In genomic region chr10:58919927-58920654, GRCh38 we compare ENCODE assay signal across 12 cellular contexts.
DNase-seq lines count a peak whose midpoint lies in the region; ATAC-seq and TF ChIP-seq lines count a peak whose summit lies in the region.
"Had no signal": no experiment of that assay in that cellular context is flagged by ENCODE, and none has a peak within 500 bp of the region (broad histone marks: within the 10 kb centered on the region; RNA-seq: fewer than 3 reads in every experiment).

No MANE protein-coding gene starts in this region.

- H3K4me1 ChIP-seq in BLaER1 (peaks cover 15% of the 10 kb centered on the region), HUES48 (ENCODE audit: control insufficient read depth, insufficient read depth, low read length) (peaks cover 15% of the 10 kb centered on the region), left lung (no peaks in the 10 kb centered on the region), lower lobe of right lung (peaks cover 6% of the 10 kb centered on the region)

- no peak overlapping the region for H3K4me3 Mint-ChIP-seq in activated naive CD4-positive, alpha-beta T cell treated with anti-CD3 and anti-CD28 coated beads for 36 hours
- no peak overlapping the region for H3K4me3 Mint-ChIP-seq in activated naive CD8-positive, alpha-beta T cell treated with anti-CD3 and anti-CD28 coated beads, Interleukin-2, amount 50 U/mL, for 24 hours
- H3K4me3 Mint-ChIP-seq: IgD-negative memory B cell; natural killer cell treated with Interleukin-12 subunit alpha and Interleukin-12 subunit beta and Interleukin-15 and Interleukin-18, amount 100 ng/mL, for 72 hours had no signal

- no peaks in the 10 kb centered on the region for H3K9me3 Mint-ChIP-seq in activated naive CD4-positive, alpha-beta T cell treated with anti-CD3 and anti-CD28 coated beads for 36 hours
- no peaks in the 10 kb centered on the region for H3K9me3 Mint-ChIP-seq in activated naive CD8-positive, alpha-beta T cell treated with anti-CD3 and anti-CD28 coated beads, Interleukin-2, amount 50 U/mL, for 24 hours
- H3K9me3 Mint-ChIP-seq: natural killer cell treated with Interleukin-12 subunit alpha and Interleukin-12 subunit beta and Interleukin-15 and Interleukin-18, amount 100 ng/mL, for 72 hours had no signal

- H3K36me3 Mint-ChIP-seq in activated naive CD4-positive, alpha-beta T cell treated with anti-CD3 and anti-CD28 coated beads for 36 hours (ENCODE audit: low read depth), result no peaks in the 10 kb centered on the region
- H3K36me3 Mint-ChIP-seq in activated naive CD8-positive, alpha-beta T cell treated with anti-CD3 and anti-CD28 coated beads, Interleukin-2, amount 50 U/mL, for 24 hours (ENCODE audit: low read depth), result no peaks in the 10 kb centered on the region
- H3K36me3 Mint-ChIP-seq: IgD-negative memory B cell; natural killer cell treated with Interleukin-12 subunit alpha and Interleukin-12 subunit beta and Interleukin-15 and Interleukin-18, amount 100 ng/mL, for 72 hours had no signal

- DNase-seq in amniotic stem cell (lab: John Stamatoyannopoulos, UW), result peak; percentile 23
- no peak for DNase-seq in left lung
- DNase-seq in activated naive CD4-positive, alpha-beta T cell treated with anti-CD3 and anti-CD28 coated beads for 36 hours, result no peak
- DNase-seq in activated naive CD8-positive, alpha-beta T cell treated with anti-CD3 and anti-CD28 coated beads, Interleukin-2, amount 50 U/mL, for 24 hours, result no peak
- DNase-seq in activated CD4-positive, alpha-beta T cell treated with anti-CD3 and anti-CD28 coated beads for 48 hours, result no peak
- no peak for DNase-seq in lower lobe of right lung
- DNase-seq: GF-D8, SHP77 had no signal

- no peak overlapping the region for H3K4me3 ChIP-seq in BLaER1
- no peak overlapping the region for H3K4me3 ChIP-seq in HUES48 (ENCODE audit: low read depth, low read length)
- no peak overlapping the region for H3K4me3 ChIP-seq in left lung
- no peak overlapping the region for H3K4me3 ChIP-seq in lower lobe of right lung

- H3K27me3 Mint-ChIP-seq in activated naive CD4-positive, alpha-beta T cell treated with anti-CD3 and anti-CD28 coated beads for 36 hours (ENCODE audit: low read depth), result peaks cover 2% of the 10 kb centered on the region
- no peaks in the 10 kb centered on the region for H3K27me3 Mint-ChIP-seq in activated naive CD8-positive, alpha-beta T cell treated with anti-CD3 and anti-CD28 coated beads, Interleukin-2, amount 50 U/mL, for 24 hours

- intact Hi-C loops in left lung (cut with DNase I) (no loop called here), lower lobe of right lung (cut with DNase I) (no loop called here)
- intact Hi-C loops in activated naive CD4-positive, alpha-beta T cell treated with anti-CD3 and anti-CD28 coated beads for 36 hours (cut with micrococcal nuclease), result no loop called here

- H3K27ac ChIP-seq in BLaER1 (no peak overlapping the region), HUES48 (ENCODE audit: low read depth, low read length) (peak overlapping the region; percentile 73), left lung (no peak overlapping the region), lower lobe of right lung (no peak overlapping the region)

- no peak for TF ChIP-seq CTCF in left lung (IDR thresholded peaks at IDR 0.05)
- no peak for TF ChIP-seq CTCF in lower lobe of right lung (IDR thresholded peaks at IDR 0.05)

- H3K36me3 ChIP-seq in BLaER1 (no peaks in the 10 kb centered on the region), HUES48 (ENCODE audit: control insufficient read depth, insufficient read depth, low read length) (no peaks in the 10 kb centered on the region), left lung (no peaks in the 10 kb centered on the region), lower lobe of right lung (no peaks in the 10 kb centered on the region)

- H3K27me3 ChIP-seq in BLaER1, result no peaks in the 10 kb centered on the region
- no peaks in the 10 kb centered on the region for H3K27me3 ChIP-seq in HUES48 (ENCODE audit: control insufficient read depth, insufficient read depth, low read length)
- no peaks in the 10 kb centered on the region for H3K27me3 ChIP-seq in left lung
- no peaks in the 10 kb centered on the region for H3K27me3 ChIP-seq in lower lobe of right lung (ENCODE audit: low read depth)

- CTCF ChIA-PET in activated naive CD4-positive, alpha-beta T cell treated with anti-CD3 and anti-CD28 coated beads for 36 hours (lab: Charles Lee), result interaction anchor here (0.7 kb wide), 1 partner anchor 139 kb away, joined by 3 read pairs; no protein-coding TSS in a partner anchor

- ATAC-seq in left lung (peak; percentile 24), lower lobe of right lung (no peak)
- no peak for ATAC-seq in activated naive CD8-positive, alpha-beta T cell treated with anti-CD3 and anti-CD28 coated beads, Interleukin-2, amount 50 U/mL, for 24 hours
- ATAC-seq: natural killer cell treated with Interleukin-12 subunit alpha and Interleukin-12 subunit beta and Interleukin-15 and Interleukin-18, amount 100 ng/mL, for 72 hours had no signal

- H3K27ac Mint-ChIP-seq in activated naive CD4-positive, alpha-beta T cell treated with anti-CD3 and anti-CD28 coated beads for 36 hours, result no peak overlapping the region
- H3K27ac Mint-ChIP-seq in activated naive CD8-positive, alpha-beta T cell treated with anti-CD3 and anti-CD28 coated beads, Interleukin-2, amount 50 U/mL, for 24 hours, result no peak overlapping the region
- H3K27ac Mint-ChIP-seq: IgD-negative memory B cell; natural killer cell treated with Interleukin-12 subunit alpha and Interleukin-12 subunit beta and Interleukin-15 and Interleukin-18, amount 100 ng/mL, for 72 hours had no signal

- no peaks in the 10 kb centered on the region for H4K20me1 ChIP-seq in BLaER1

- peak overlapping the region; percentile 18; the same call in 1 of the 2 replicates for H3K4me2 ChIP-seq in BLaER1

- no peaks in the 10 kb centered on the region for H3K4me1 Mint-ChIP-seq in activated naive CD4-positive, alpha-beta T cell treated with anti-CD3 and anti-CD28 coated beads for 36 hours (ENCODE audit: low read depth)
- no peaks in the 10 kb centered on the region for H3K4me1 Mint-ChIP-seq in activated naive CD8-positive, alpha-beta T cell treated with anti-CD3 and anti-CD28 coated beads, Interleukin-2, amount 50 U/mL, for 24 hours
- H3K4me1 Mint-ChIP-seq: IgD-negative memory B cell had no signal

- no peaks in the 10 kb centered on the region for H3K9me3 ChIP-seq in BLaER1
- no peaks in the 10 kb centered on the region for H3K9me3 ChIP-seq in HUES48 (ENCODE audit: control insufficient read depth, insufficient read depth, low read length)
- no peaks in the 10 kb centered on the region for H3K9me3 ChIP-seq in left lung
- H3K9me3 ChIP-seq in lower lobe of right lung, result no peaks in the 10 kb centered on the region

- no peak overlapping the region for H3K9ac ChIP-seq in BLaER1
- no peak overlapping the region for H3K9ac ChIP-seq in HUES48 (ENCODE audit: low read depth, low read length)
